ENCODE assay signal across 1 cellular context in genomic region chr2:70127920-70128444, GRCh38.
TF ChIP-seq lines count a peak whose summit lies in the region.

No MANE protein-coding gene starts in this region.

TF ChIP-seq in GM23338, 12 proteins besides CTCF, POLR2A, EP300 and RAD21 (continued from another document):
- TF ChIP-seq ZNF462 (CRISPR knock-in tag; IDR thresholded peaks at IDR 0.05) (no peak), ETS1 (IDR thresholded peaks at IDR 0.05) (no peak)
